In the genomic region with DNA sequence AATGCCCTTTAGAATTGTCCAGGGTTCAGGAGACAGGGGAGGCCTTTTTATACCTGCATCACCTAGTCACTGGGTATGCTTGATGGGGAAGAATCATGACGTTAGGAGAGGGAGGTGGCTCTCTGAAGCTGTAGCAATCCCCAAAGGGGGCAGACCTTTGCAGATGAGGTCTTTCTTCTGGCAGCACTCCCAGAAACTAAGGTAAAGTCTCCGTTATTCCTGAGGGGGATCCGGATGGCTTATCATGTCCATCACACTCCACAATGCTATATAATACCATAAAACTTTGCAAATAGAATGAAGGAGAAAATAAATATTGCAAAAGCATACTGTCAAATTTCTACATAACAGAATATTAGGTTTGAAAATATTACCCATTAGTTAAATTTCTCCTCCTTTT, we compare ENCODE assay signal across 21 cellular contexts. TPM values are rescaled to one million over a fixed set of nuclear protein-coding genes. Genes with fewer than 3 reads are reported as not detected.
DNase-seq lines count a peak whose midpoint lies in the region; ATAC-seq, FAIRE-seq and TF ChIP-seq lines count a peak whose summit lies in the region.
"Had no signal": no experiment of that assay in that cellular context is flagged by ENCODE, and none has a peak within 500 bp of the region (broad histone marks: within the 10 kb centered on the region; RNA-seq: fewer than 3 reads in every experiment).

No MANE protein-coding gene starts in this region.

- no peak for TF ChIP-seq EP300 in A549 (IDR thresholded peaks at IDR 0.05)

- no peaks in the 10 kb centered on the region for H3K79me1 ChIP-seq in mesenchymal stem cell (replicated peaks; ENCODE audit: low read length, poor library complexity, severe bottlenecking)

- WGBS in A549 (ENCODE audit: missing lambda C conversion rate) = 10% methylated on average over 3 of the region's 3 CpGs
- 93% methylated on average over 1 of the region's 3 CpGs for WGBS in mesenchymal stem cell

- no peak overlapping the region for H3K14ac ChIP-seq in mesenchymal stem cell (ENCODE audit: low read length in 2 of 2)

- TF ChIP-seq POLR2A in A549 (IDR thresholded peaks at IDR 0.05; ENCODE audit: low read length) = no peak

- H3K4me3 ChIP-seq in A549 (no peak overlapping the region), Caco-2 (ENCODE audit: low read depth, low read length) (no peak overlapping the region), mesenchymal stem cell (ENCODE audit: insufficient read depth in 1 of 2, low read depth in 1 of 2, low read length in 2 of 2) (no peak overlapping the region)
- H3K4me3 ChIP-seq: GM12878 had no signal

- DNase-seq in A549 (ENCODE audit: low read depth in 1 of 2, low spot score in 1 of 2) (no peak), Caco-2 (no peak), NCI-H69 (lab: John Stamatoyannopoulos, UW) (peak; percentile 73), mesenchymal stem cell (no peak), chondrocyte (ENCODE audit: low spot score) (no peak)
- DNase-seq in naive thymus-derived CD8-positive, alpha-beta T cell = no peak
- DNase-seq: AML-193; CD4-positive, alpha-beta T cell; DMS53; DND-41; EL; GOT3; H7; KG1 had no signal

- H2BK15ac ChIP-seq in mesenchymal stem cell (ENCODE audit: low read depth, poor library complexity, severe bottlenecking) = peak overlapping the region; percentile 33

- BruUV-seq in Caco-2 (replicated peaks; lab: Mats Ljungman, UMichigan) = no TSS peak

- H3K4me2 ChIP-seq in A549 = peak overlapping the region; percentile 61
- no peak overlapping the region for H3K4me2 ChIP-seq in mesenchymal stem cell (ENCODE audit: low read length, poor library complexity, severe bottlenecking)

- H3K27ac ChIP-seq in A549 = peak overlapping the region; percentile 58 to 66; a peak in 5 of 6 replicates
- H3K27ac ChIP-seq in mesenchymal stem cell (ENCODE audit: low read length, poor library complexity, severe bottlenecking) = no peak overlapping the region
- H3K27ac ChIP-seq: C4-2B had no signal

- no peak overlapping the region for H4K8ac ChIP-seq in mesenchymal stem cell (ENCODE audit: low read length)

- H3K27me3 Mint-ChIP-seq in Caco-2 (ENCODE audit: insufficient read depth, unreplicated experiment) (no peaks in the 10 kb centered on the region), chondrocyte (ENCODE audit: low read depth) (peaks cover 2% of the 10 kb centered on the region)
- H3K27me3 Mint-ChIP-seq in naive thymus-derived CD8-positive, alpha-beta T cell = peaks cover 0 to 9% (median 1%) of the 10 kb centered on the region in 5 donors
- H3K27me3 Mint-ChIP-seq: CD4-positive, alpha-beta T cell had no signal

- H2BK12ac ChIP-seq in mesenchymal stem cell (ENCODE audit: low read length in 2 of 2) = no peak overlapping the region

- H3K4me3 Mint-ChIP-seq in Caco-2 (ENCODE audit: unreplicated experiment) = peak overlapping the region; percentile 38
- no peak overlapping the region for H3K4me3 Mint-ChIP-seq in naive thymus-derived CD8-positive, alpha-beta T cell
- no peak overlapping the region for H3K4me3 Mint-ChIP-seq in chondrocyte (ENCODE audit: unreplicated experiment)
- H3K4me3 Mint-ChIP-seq: CD4-positive, alpha-beta T cell had no signal

- no peak for TF ChIP-seq RAD21 in A549 (conservative IDR thresholded peaks at IDR 0.05 in 1 of 2, IDR thresholded peaks at IDR 0.05 in 1 of 2)

- H3K4me1 ChIP-seq in A549 = peaks cover 30% of the 10 kb centered on the region
- peaks cover 69% of the 10 kb centered on the region for H3K4me1 ChIP-seq in Caco-2
- no peaks in the 10 kb centered on the region for H3K4me1 ChIP-seq in mesenchymal stem cell (ENCODE audit: control insufficient read depth, insufficient read depth, low read depth, low read length)

- no peak overlapping the region for H4K91ac ChIP-seq in mesenchymal stem cell (ENCODE audit: low read length)

- no peak overlapping the region for H3K9ac ChIP-seq in mesenchymal stem cell (ENCODE audit: low read length)

- no peak overlapping the region for H2BK5ac ChIP-seq in mesenchymal stem cell (ENCODE audit: low read depth, low read length, poor library complexity, severe bottlenecking)

- intact Hi-C loops in Caco-2 (cut with micrococcal nuclease; ENCODE audit: unreplicated experiment) = loop anchor here (5.0 kb wide), 2 partner anchors 653 to 678 kb away; a partner anchor contains a TSS

- CTCF ChIA-PET in A549 (lab: Yijun Ruan, JAX) (interaction anchor here (0.9 to 1.1 kb wide), 2 partner anchors 11 to 39 kb away, joined by 3 read pairs; no protein-coding TSS in a partner anchor), Caco-2 (lab: Charles Lee) (no interaction called here)

- H3K9me3 Mint-ChIP-seq in Caco-2 (ENCODE audit: unreplicated experiment) (peaks cover 9% of the 10 kb centered on the region), chondrocyte (ENCODE audit: low read depth) (no peaks in the 10 kb centered on the region)
- H3K9me3 Mint-ChIP-seq in naive thymus-derived CD8-positive, alpha-beta T cell = no peaks in the 10 kb centered on the region
- H3K9me3 Mint-ChIP-seq: CD4-positive, alpha-beta T cell had no signal

- no peak for TF ChIP-seq CTCF in A549 (IDR thresholded peaks at IDR 0.05)
- TF ChIP-seq CTCF in Caco-2 (IDR thresholded peaks at IDR 0.05; ENCODE audit: insufficient read depth in 1 of 2, low read depth in 1 of 2, low read length in 1 of 2, severe bottlenecking in 1 of 2, unreplicated experiment in 1 of 2) = no peak
- TF ChIP-seq CTCF in chondrocyte (IDR thresholded peaks at IDR 0.05) = no peak

- H3K4ac ChIP-seq in mesenchymal stem cell (ENCODE audit: low read depth in 1 of 2, low read length in 2 of 2) = no peak overlapping the region

- H2AK5ac ChIP-seq in mesenchymal stem cell (ENCODE audit: low read length, severe bottlenecking) = no peak overlapping the region

- H3K23ac ChIP-seq in mesenchymal stem cell (ENCODE audit: low read length in 2 of 2) = no peak overlapping the region

- H3K36me3 ChIP-seq in Caco-2 (ENCODE audit: control insufficient read depth, insufficient read depth, low read length) = no peaks in the 10 kb centered on the region
- no peaks in the 10 kb centered on the region for H3K36me3 ChIP-seq in mesenchymal stem cell (ENCODE audit: control insufficient read depth in 1 of 2, insufficient read depth in 2 of 2, low read depth in 1 of 2, low read length in 2 of 2)

- H3K4me1 Mint-ChIP-seq in Caco-2 (ENCODE audit: low read depth, unreplicated experiment) = peaks cover 52% of the 10 kb centered on the region
- no peaks in the 10 kb centered on the region for H3K4me1 Mint-ChIP-seq in naive thymus-derived CD8-positive, alpha-beta T cell
- peaks cover 7% of the 10 kb centered on the region for H3K4me1 Mint-ChIP-seq in chondrocyte (ENCODE audit: low read depth)

- no peak overlapping the region for H2AFZ ChIP-seq in mesenchymal stem cell (ENCODE audit: low read depth, low read length)

- ATAC-seq in A549 (peak in 1 of 2 experiments; percentile 58; a peak in 3 of 6 replicates), HG03139 (IDR thresholded peaks at IDR 0.05; ENCODE audit: unreplicated experiment) (no peak), GM18519 (IDR thresholded peaks at IDR 0.05; ENCODE audit: low FRiP score, unreplicated experiment) (no peak)
- no peak for ATAC-seq in naive thymus-derived CD8-positive, alpha-beta T cell
- ATAC-seq: GM12878, HCT116 had no signal

- H2BK120ac ChIP-seq in mesenchymal stem cell (ENCODE audit: low read depth, low read length) = no peak overlapping the region

- H3K27me3 ChIP-seq in Caco-2 (replicated peaks; ENCODE audit: control insufficient read depth, insufficient read depth, low read length) (no peaks in the 10 kb centered on the region), mesenchymal stem cell (ENCODE audit: control insufficient read depth in 1 of 2, insufficient read depth in 1 of 2, low read length in 2 of 2) (no peaks in the 10 kb centered on the region)

- H3K18ac ChIP-seq in mesenchymal stem cell (ENCODE audit: low read depth in 1 of 2, low read length in 2 of 2) = no peak overlapping the region

- H3K36me3 Mint-ChIP-seq in Caco-2 (ENCODE audit: insufficient read depth, unreplicated experiment) = peaks cover 17% of the 10 kb centered on the region
- H3K36me3 Mint-ChIP-seq in naive thymus-derived CD8-positive, alpha-beta T cell = no peaks in the 10 kb centered on the region
- H3K36me3 Mint-ChIP-seq in chondrocyte (ENCODE audit: low read depth) = no peaks in the 10 kb centered on the region

- no peak for FAIRE-seq in A549 (lab: Jason Lieb, UNC)
- FAIRE-seq: A204.1, GM12878, GM19239 had no signal

- peak overlapping the region; percentile 86 for H3K27ac Mint-ChIP-seq in Caco-2 (ENCODE audit: unreplicated experiment)
- no peak overlapping the region for H3K27ac Mint-ChIP-seq in naive thymus-derived CD8-positive, alpha-beta T cell
- H3K27ac Mint-ChIP-seq in chondrocyte (ENCODE audit: unreplicated experiment) = no peak overlapping the region
- H3K27ac Mint-ChIP-seq: CD4-positive, alpha-beta T cell had no signal

- H3K9me3 ChIP-seq in A549 (no peaks in the 10 kb centered on the region), Caco-2 (no peaks in the 10 kb centered on the region), mesenchymal stem cell (ENCODE audit: control insufficient read depth, low read length) (no peaks in the 10 kb centered on the region)

- POLR2A ChIA-PET in A549 (lab: Yijun Ruan, JAX) (interaction anchor here (2.4 kb wide), 1 partner anchor 22 kb away, joined by 12 read pairs; a partner anchor contains a TSS), Caco-2 (lab: Charles Lee) (interaction anchor here (2.3 kb wide), 1 partner anchor 22 kb away, joined by 23 read pairs; a partner anchor contains a TSS)
- POLR2A ChIA-PET in naive thymus-derived CD8-positive, alpha-beta T cell (lab: Charles Lee) = no interaction called here

TF ChIP-seq in A549, 52 proteins besides CTCF, POLR2A, EP300 and RAD21 (continues in another document):
- 0 out of 2 replicates have a peak, but pooled peaks have one; percentile 27 for TF ChIP-seq GATA3 (IDR thresholded peaks at IDR 0.05; ENCODE audit: borderline replicate concordance)

RNA-seq across cellular contexts. Expression of a gene that starts 21.5 kb away (rescaled TPM):
- polyA plus RNA-seq in A549 (2011; rRNA removed) (223 and 257 TPM in 2 replicates), A549 (2017; fragmentation: RNase III; extraction: RNeasy Plus Mini Kit Qiagen cat#74134 plus additional on column Dnase treatment) (150 to 172 TPM (median 163 TPM) in 3 replicates)
- polyA plus RNA-seq in A549 (2012; cell fraction: cytosol; rRNA removed) = 48.9 and 52.6 TPM in 2 replicates
- 39.1 and 51.1 TPM in 2 replicates for polyA plus RNA-seq in A549 (2012; cell fraction: nucleus; rRNA removed)
- polyA minus RNA-seq in A549 (2011; rRNA and poly(A)+ RNA removed) = 111 and 112 TPM in 2 replicates
- total RNA-seq in Caco-2 (2022) (418 and 426 TPM in 2 replicates), chondrocyte (131 to 160 TPM (median 137 TPM) in 3 replicates)
- 217 TPM for polyA plus RNA-seq in mesenchymal stem cell (2013, experiment 1 of 2)
- polyA plus RNA-seq in mesenchymal stem cell (2013, experiment 2 of 2) = 216 TPM
- total RNA-seq in naive thymus-derived CD8-positive, alpha-beta T cell = 100 to 1,000 TPM; 114 to 115 TPM
- polyA plus RNA-seq in naive thymus-derived CD8-positive, alpha-beta T cell = 10 to 100 TPM; 29.9 to 42.2 (median 32.9) TPM
